In the genomic region with DNA sequence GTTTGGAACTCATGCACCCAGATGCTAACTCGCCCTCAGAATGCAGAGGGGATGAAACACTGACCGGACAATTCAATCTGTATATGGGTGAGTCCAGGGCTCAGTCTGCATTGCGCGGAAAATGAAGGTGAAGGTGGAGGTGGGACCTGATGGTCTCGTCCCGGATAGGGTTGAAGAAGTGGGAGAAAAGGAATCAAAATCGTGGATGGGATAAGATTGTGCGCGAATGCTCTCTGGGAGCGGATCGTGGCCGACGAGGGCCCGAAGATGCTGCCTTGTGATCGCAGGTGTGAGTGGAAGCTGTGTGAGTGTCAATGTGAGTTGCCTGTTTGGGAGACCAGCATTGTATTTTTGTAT, we compare ENCODE assay signal across 1 cellular context.
TF ChIP-seq lines count a peak whose summit lies in the region.

No MANE protein-coding gene starts in this region.

TF ChIP-seq in HEK293, 187 proteins besides CTCF, POLR2A, EP300 and RAD21 (continued from another document and continues in another):
- TF ChIP-seq, protein P1, sequence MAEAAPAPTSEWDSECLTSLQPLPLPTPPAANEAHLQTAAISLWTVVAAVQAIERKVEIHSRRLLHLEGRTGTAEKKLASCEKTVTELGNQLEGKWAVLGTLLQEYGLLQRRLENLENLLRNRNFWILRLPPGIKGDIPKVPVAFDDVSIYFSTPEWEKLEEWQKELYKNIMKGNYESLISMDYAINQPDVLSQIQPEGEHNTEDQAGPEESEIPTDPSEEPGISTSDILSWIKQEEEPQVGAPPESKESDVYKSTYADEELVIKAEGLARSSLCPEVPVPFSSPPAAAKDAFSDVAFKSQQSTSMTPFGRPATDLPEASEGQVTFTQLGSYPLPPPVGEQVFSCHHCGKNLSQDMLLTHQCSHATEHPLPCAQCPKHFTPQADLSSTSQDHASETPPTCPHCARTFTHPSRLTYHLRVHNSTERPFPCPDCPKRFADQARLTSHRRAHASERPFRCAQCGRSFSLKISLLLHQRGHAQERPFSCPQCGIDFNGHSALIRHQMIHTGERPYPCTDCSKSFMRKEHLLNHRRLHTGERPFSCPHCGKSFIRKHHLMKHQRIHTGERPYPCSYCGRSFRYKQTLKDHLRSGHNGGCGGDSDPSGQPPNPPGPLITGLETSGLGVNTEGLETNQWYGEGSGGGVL (tag by site-specific recombination; IDR thresholded peaks at IDR 0.05) = no peak
- TF ChIP-seq ZNF830 (tag by site-specific recombination; IDR thresholded peaks at IDR 0.05; ENCODE audit: low read depth) (no peak), ZNF560 (tag by site-specific recombination; IDR thresholded peaks at IDR 0.05; ENCODE audit: borderline replicate concordance) (no peak), ZNF274 (IDR thresholded peaks at IDR 0.05; ENCODE audit: low read length) (no peak), ZNF274 (tag by site-specific recombination; IDR thresholded peaks at IDR 0.05; ENCODE audit: borderline replicate concordance) (no peak), ZNF366 (tag by site-specific recombination; conservative IDR thresholded peaks at IDR 0.05) (peak; percentile 98), ZNF157 (tag by site-specific recombination; IDR thresholded peaks at IDR 0.05) (peak; percentile 61; the same call in 1 of the 2 replicates), GLI4 (tag by site-specific recombination; IDR thresholded peaks at IDR 0.05) (no peak), ZIC2 (tag by site-specific recombination; IDR thresholded peaks at IDR 0.05) (no peak), ZNF23 (tag by site-specific recombination; IDR thresholded peaks at IDR 0.05; ENCODE audit: borderline replicate concordance) (no peak), ZNF391 (tag by site-specific recombination; IDR thresholded peaks at IDR 0.05; ENCODE audit: borderline replicate concordance, low read depth) (peak; percentile 77; the same call in 1 of the 2 replicates), KLF8 (tag by site-specific recombination; IDR thresholded peaks at IDR 0.05) (peak; percentile 9; the same call in 1 of the 2 replicates), ZNF112 (tag by site-specific recombination; IDR thresholded peaks at IDR 0.05) (no peak), ZNF670 (tag by site-specific recombination; IDR thresholded peaks at IDR 0.05; ENCODE audit: low read depth) (no peak), ZNF777 (tag by site-specific recombination; IDR thresholded peaks at IDR 0.05; ENCODE audit: borderline replicate concordance) (no peak), OVOL3 (tag by site-specific recombination; IDR thresholded peaks at IDR 0.05) (0 out of 2 replicates have a peak, but pooled peaks have one; percentile 26), ZNF549 (tag by site-specific recombination; IDR thresholded peaks at IDR 0.05) (no peak), ZNF596 (tag by site-specific recombination; IDR thresholded peaks at IDR 0.05) (no peak), ZNF664 (tag by site-specific recombination; IDR thresholded peaks at IDR 0.05) (no peak), MEIS1 (CRISPR knock-in tag; IDR thresholded peaks at IDR 0.05; ENCODE audit: borderline replicate concordance) (no peak), YY1 (tag by site-specific recombination; IDR thresholded peaks at IDR 0.05) (no peak; the same call in 1 of the 2 replicates), ZNF501 (tag by site-specific recombination; IDR thresholded peaks at IDR 0.05) (peak; percentile 79), ZNF558 (tag by site-specific recombination; IDR thresholded peaks at IDR 0.05) (peak; percentile 70; the same call in 1 of the 2 replicates), GLI2 (tag by site-specific recombination; IDR thresholded peaks at IDR 0.05; ENCODE audit: borderline replicate concordance, low read depth) (no peak), ZNF624 (tag by site-specific recombination; IDR thresholded peaks at IDR 0.05) (no peak)
- TF ChIP-seq, protein P2, sequence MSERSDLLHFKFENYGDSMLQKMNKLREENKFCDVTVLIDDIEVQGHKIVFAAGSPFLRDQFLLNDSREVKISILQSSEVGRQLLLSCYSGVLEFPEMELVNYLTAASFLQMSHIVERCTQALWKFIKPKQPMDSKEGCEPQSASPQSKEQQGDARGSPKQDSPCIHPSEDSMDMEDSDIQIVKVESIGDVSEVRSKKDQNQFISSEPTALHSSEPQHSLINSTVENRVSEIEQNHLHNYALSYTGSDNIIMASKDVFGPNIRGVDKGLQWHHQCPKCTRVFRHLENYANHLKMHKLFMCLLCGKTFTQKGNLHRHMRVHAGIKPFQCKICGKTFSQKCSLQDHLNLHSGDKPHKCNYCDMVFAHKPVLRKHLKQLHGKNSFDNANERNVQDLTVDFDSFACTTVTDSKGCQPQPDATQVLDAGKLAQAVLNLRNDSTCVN (tag by site-specific recombination; optimal IDR thresholded peaks at IDR 0.05) = no peak
- TF ChIP-seq, protein P3, sequence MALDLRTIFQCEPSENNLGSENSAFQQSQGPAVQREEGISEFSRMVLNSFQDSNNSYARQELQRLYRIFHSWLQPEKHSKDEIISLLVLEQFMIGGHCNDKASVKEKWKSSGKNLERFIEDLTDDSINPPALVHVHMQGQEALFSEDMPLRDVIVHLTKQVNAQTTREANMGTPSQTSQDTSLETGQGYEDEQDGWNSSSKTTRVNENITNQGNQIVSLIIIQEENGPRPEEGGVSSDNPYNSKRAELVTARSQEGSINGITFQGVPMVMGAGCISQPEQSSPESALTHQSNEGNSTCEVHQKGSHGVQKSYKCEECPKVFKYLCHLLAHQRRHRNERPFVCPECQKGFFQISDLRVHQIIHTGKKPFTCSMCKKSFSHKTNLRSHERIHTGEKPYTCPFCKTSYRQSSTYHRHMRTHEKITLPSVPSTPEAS (tag by site-specific recombination; IDR thresholded peaks at IDR 0.05) = peak; percentile 59
- TF ChIP-seq, protein P4, sequence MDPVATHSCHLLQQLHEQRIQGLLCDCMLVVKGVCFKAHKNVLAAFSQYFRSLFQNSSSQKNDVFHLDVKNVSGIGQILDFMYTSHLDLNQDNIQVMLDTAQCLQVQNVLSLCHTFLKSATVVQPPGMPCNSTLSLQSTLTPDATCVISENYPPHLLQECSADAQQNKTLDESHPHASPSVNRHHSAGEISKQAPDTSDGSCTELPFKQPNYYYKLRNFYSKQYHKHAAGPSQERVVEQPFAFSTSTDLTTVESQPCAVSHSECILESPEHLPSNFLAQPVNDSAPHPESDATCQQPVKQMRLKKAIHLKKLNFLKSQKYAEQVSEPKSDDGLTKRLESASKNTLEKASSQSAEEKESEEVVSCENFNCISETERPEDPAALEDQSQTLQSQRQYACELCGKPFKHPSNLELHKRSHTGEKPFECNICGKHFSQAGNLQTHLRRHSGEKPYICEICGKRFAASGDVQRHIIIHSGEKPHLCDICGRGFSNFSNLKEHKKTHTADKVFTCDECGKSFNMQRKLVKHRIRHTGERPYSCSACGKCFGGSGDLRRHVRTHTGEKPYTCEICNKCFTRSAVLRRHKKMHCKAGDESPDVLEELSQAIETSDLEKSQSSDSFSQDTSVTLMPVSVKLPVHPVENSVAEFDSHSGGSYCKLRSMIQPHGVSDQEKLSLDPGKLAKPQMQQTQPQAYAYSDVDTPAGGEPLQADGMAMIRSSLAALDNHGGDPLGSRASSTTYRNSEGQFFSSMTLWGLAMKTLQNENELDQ (tag by site-specific recombination; IDR thresholded peaks at IDR 0.05; ENCODE audit: low read depth) = no peak
- TF ChIP-seq, protein P5, sequence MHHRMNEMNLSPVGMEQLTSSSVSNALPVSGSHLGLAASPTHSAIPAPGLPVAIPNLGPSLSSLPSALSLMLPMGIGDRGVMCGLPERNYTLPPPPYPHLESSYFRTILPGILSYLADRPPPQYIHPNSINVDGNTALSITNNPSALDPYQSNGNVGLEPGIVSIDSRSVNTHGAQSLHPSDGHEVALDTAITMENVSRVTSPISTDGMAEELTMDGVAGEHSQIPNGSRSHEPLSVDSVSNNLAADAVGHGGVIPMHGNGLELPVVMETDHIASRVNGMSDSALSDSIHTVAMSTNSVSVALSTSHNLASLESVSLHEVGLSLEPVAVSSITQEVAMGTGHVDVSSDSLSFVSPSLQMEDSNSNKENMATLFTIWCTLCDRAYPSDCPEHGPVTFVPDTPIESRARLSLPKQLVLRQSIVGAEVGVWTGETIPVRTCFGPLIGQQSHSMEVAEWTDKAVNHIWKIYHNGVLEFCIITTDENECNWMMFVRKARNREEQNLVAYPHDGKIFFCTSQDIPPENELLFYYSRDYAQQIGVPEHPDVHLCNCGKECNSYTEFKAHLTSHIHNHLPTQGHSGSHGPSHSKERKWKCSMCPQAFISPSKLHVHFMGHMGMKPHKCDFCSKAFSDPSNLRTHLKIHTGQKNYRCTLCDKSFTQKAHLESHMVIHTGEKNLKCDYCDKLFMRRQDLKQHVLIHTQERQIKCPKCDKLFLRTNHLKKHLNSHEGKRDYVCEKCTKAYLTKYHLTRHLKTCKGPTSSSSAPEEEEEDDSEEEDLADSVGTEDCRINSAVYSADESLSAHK (tag by site-specific recombination; IDR thresholded peaks at IDR 0.05) = no peak
- TF ChIP-seq, protein P6, sequence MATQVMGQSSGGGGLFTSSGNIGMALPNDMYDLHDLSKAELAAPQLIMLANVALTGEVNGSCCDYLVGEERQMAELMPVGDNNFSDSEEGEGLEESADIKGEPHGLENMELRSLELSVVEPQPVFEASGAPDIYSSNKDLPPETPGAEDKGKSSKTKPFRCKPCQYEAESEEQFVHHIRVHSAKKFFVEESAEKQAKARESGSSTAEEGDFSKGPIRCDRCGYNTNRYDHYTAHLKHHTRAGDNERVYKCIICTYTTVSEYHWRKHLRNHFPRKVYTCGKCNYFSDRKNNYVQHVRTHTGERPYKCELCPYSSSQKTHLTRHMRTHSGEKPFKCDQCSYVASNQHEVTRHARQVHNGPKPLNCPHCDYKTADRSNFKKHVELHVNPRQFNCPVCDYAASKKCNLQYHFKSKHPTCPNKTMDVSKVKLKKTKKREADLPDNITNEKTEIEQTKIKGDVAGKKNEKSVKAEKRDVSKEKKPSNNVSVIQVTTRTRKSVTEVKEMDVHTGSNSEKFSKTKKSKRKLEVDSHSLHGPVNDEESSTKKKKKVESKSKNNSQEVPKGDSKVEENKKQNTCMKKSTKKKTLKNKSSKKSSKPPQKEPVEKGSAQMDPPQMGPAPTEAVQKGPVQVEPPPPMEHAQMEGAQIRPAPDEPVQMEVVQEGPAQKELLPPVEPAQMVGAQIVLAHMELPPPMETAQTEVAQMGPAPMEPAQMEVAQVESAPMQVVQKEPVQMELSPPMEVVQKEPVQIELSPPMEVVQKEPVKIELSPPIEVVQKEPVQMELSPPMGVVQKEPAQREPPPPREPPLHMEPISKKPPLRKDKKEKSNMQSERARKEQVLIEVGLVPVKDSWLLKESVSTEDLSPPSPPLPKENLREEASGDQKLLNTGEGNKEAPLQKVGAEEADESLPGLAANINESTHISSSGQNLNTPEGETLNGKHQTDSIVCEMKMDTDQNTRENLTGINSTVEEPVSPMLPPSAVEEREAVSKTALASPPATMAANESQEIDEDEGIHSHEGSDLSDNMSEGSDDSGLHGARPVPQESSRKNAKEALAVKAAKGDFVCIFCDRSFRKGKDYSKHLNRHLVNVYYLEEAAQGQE (tag by site-specific recombination; IDR thresholded peaks at IDR 0.05) = no peak; the same call in 1 of the 2 replicates
- TF ChIP-seq, protein P7, sequence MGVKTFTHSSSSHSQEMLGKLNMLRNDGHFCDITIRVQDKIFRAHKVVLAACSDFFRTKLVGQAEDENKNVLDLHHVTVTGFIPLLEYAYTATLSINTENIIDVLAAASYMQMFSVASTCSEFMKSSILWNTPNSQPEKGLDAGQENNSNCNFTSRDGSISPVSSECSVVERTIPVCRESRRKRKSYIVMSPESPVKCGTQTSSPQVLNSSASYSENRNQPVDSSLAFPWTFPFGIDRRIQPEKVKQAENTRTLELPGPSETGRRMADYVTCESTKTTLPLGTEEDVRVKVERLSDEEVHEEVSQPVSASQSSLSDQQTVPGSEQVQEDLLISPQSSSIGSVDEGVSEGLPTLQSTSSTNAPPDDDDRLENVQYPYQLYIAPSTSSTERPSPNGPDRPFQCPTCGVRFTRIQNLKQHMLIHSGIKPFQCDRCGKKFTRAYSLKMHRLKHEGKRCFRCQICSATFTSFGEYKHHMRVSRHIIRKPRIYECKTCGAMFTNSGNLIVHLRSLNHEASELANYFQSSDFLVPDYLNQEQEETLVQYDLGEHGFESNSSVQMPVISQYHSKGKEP (tag by site-specific recombination; IDR thresholded peaks at IDR 0.05) = no peak
- TF ChIP-seq, protein P8, sequence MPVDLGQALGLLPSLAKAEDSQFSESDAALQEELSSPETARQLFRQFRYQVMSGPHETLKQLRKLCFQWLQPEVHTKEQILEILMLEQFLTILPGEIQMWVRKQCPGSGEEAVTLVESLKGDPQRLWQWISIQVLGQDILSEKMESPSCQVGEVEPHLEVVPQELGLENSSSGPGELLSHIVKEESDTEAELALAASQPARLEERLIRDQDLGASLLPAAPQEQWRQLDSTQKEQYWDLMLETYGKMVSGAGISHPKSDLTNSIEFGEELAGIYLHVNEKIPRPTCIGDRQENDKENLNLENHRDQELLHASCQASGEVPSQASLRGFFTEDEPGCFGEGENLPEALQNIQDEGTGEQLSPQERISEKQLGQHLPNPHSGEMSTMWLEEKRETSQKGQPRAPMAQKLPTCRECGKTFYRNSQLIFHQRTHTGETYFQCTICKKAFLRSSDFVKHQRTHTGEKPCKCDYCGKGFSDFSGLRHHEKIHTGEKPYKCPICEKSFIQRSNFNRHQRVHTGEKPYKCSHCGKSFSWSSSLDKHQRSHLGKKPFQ (tag by site-specific recombination; IDR thresholded peaks at IDR 0.05) = peak; percentile 70; the same call in 1 of the 2 replicates
- TF ChIP-seq, protein P9, sequence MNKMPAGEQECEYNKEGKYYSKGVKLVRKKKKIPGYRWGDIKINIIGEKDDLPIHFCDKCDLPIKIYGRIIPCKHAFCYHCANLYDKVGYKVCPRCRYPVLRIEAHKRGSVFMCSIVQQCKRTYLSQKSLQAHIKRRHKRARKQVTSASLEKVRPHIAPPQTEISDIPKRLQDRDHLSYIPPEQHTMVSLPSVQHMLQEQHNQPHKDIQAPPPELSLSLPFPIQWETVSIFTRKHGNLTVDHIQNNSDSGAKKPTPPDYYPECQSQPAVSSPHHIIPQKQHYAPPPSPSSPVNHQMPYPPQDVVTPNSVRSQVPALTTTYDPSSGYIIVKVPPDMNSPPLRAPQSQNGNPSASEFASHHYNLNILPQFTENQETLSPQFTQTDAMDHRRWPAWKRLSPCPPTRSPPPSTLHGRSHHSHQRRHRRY (tag by site-specific recombination; IDR thresholded peaks at IDR 0.05) = no peak
- TF ChIP-seq, protein P10, sequence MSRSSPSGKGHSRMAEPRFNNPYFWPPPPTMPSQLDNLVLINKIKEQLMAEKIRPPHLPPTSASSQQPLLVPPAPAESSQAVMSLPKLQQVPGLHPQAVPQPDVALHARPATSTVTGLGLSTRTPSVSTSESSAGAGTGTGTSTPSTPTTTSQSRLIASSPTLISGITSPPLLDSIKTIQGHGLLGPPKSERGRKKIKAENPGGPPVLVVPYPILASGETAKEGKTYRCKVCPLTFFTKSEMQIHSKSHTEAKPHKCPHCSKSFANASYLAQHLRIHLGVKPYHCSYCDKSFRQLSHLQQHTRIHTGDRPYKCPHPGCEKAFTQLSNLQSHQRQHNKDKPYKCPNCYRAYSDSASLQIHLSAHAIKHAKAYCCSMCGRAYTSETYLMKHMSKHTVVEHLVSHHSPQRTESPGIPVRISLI (tag by site-specific recombination; IDR thresholded peaks at IDR 0.05) = no peak; the same call in 1 of the 2 replicates
